21 cellular contexts compared by ENCODE assay signal in genomic region chr6:10302566-10303235, GRCh38.
A peak's percentile ranks its signal among the peaks of the same experiment; 100 is the strongest.
DNase-seq lines count a peak whose midpoint lies in the region; ATAC-seq and TF ChIP-seq lines count a peak whose summit lies in the region.
"Had no signal": no experiment of that assay in that cellular context is flagged by ENCODE, and none has a peak within 500 bp of the region (broad histone marks: within the 10 kb centered on the region; RNA-seq: fewer than 3 reads in every experiment).

No MANE protein-coding gene starts in this region.

- intact Hi-C loops in A673 (cut with micrococcal nuclease; ENCODE audit: unreplicated experiment): no loop called here

- H3K4me3 ChIP-seq in A673 (ENCODE audit: low read depth, low read length, poor library complexity, severe bottlenecking): no peak overlapping the region
- H3K4me3 ChIP-seq in HAP-1: no peak overlapping the region
- H3K4me3 ChIP-seq: A549, BLaER1 had no signal

- H3K36me3 ChIP-seq in A673 (ENCODE audit: insufficient read depth, low read length, poor library complexity, severe bottlenecking) (no peaks in the 10 kb centered on the region), HAP-1 (replicated peaks) (no peaks in the 10 kb centered on the region)
- H3K36me3 ChIP-seq: BE2C, BLaER1 had no signal

- H3K9me3 ChIP-seq in A673 (ENCODE audit: low read depth, low read length, poor library complexity, severe bottlenecking) (no peaks in the 10 kb centered on the region), HAP-1 (no peaks in the 10 kb centered on the region)
- H3K9me3 ChIP-seq: A549, BE2C, BLaER1, Caco-2 had no signal

- CTCF ChIA-PET in A673 (lab: Charles Lee): no interaction called here

- ATAC-seq in HG02981 (IDR thresholded peaks at IDR 0.05; ENCODE audit: unreplicated experiment): no peak
- ATAC-seq: A549 had no signal

- in situ Hi-C loops in HAP-1 (cut with MboI; ENCODE audit: low sequenced_read_pairs): no loop called here

- no peak; the same call in 1 of the 2 replicates for TF ChIP-seq CTCF in A673 (conservative IDR thresholded peaks at IDR 0.05; ENCODE audit: low read depth, low read length)

- DNase-seq in A673 (ENCODE audit: low spot score): peak; percentile 67
- peak; percentile 57 to 80 for DNase-seq in HAP-1 (ENCODE audit: low spot score in 2 of 2)
- peak; percentile 35 for DNase-seq in NCI-H82 treated with DMSO at 0.1 percent for 48 hours (lab: John Stamatoyannopoulos, UW; ENCODE audit: unreplicated experiment)
- peak; percentile 73 for DNase-seq in foreskin melanocyte
- no peak for DNase-seq in SK-N-DZ (ENCODE audit: low spot score)
- DNase-seq in kidney tubule cell (ENCODE audit: low spot score): no peak
- no peak for DNase-seq in NCI-H2107 treated with DMSO at 0.1 percent for 48 hours (lab: John Stamatoyannopoulos, UW; ENCODE audit: unreplicated experiment)
- DNase-seq: ACHN; BE2C; C1 segment of cervical spinal cord; Caco-2; Calu3; CD4-positive, alpha-beta memory T cell; CD4-positive, CD25-positive, alpha-beta regulatory T cell; CD8-positive, alpha-beta memory T cell; DMS79 treated with DMSO at 0.1 percent for 48 hours; GF-D8 had no signal

- H3K4me1 ChIP-seq in A673 (ENCODE audit: insufficient read depth, low read length, poor library complexity, severe bottlenecking): peaks cover 28% of the 10 kb centered on the region
- peaks cover 19% of the 10 kb centered on the region for H3K4me1 ChIP-seq in HAP-1
- H3K4me1 ChIP-seq: BE2C, BLaER1, Caco-2 had no signal

- POLR2A ChIA-PET in A673 (lab: Charles Lee; ENCODE audit: low non-redundant PET): interaction anchor here (0.8 kb wide), 1 partner anchor 20 kb away, joined by 4 read pairs; no protein-coding TSS in a partner anchor

- no peak overlapping the region for H3K27ac ChIP-seq in A673 (ENCODE audit: low read depth, low read length, poor library complexity, severe bottlenecking)
- H3K27ac ChIP-seq: 22Rv1, A549, BLaER1 had no signal

- H3K27me3 ChIP-seq in A673 (replicated peaks; ENCODE audit: insufficient read depth, low read depth, low read length, poor library complexity): no peaks in the 10 kb centered on the region
- H3K27me3 ChIP-seq in HAP-1 (ENCODE audit: low read depth): no peaks in the 10 kb centered on the region
- H3K27me3 ChIP-seq: BE2C, BLaER1 had no signal

- no TSS peak for BruUV-seq in A673 (replicated peaks; lab: Mats Ljungman, UMichigan)

Comparison
In these comparisons a context has a peak if more than half of its experiments do, and no peak if none do; other contexts are left out.
1. DNase-seq: peak in A673 (single experiment), HAP-1 (2 of 2), NCI-H82 treated with DMSO at 0.1 percent for 48 hours (single experiment) and foreskin melanocyte (single experiment); none in SK-N-DZ (single experiment), kidney tubule cell (single experiment) and NCI-H2107 treated with DMSO at 0.1 percent for 48 hours (single experiment).